Comparison of ENCODE assay signal across 8 cellular contexts in genomic region chr6:1665214-1665613, GRCh38. TPM values are rescaled to one million over a fixed set of nuclear protein-coding genes. Genes with fewer than 3 reads are reported as not detected.
DNase-seq lines count a peak whose midpoint lies in the region; ATAC-seq, FAIRE-seq and TF ChIP-seq lines count a peak whose summit lies in the region.
"Had no signal": no experiment of that assay in that cellular context is flagged by ENCODE, and none has a peak within 500 bp of the region (broad histone marks: within the 10 kb centered on the region; RNA-seq: fewer than 3 reads in every experiment).

No MANE protein-coding gene starts in this region.

- TF ChIP-seq CTCF in upper lobe of right lung (IDR thresholded peaks at IDR 0.05) = no peak
- TF ChIP-seq CTCF in osteoblast (IDR thresholded peaks at IDR 0.05; ENCODE audit: extremely low read depth, low read depth, low read length) = no peak

- peak; percentile 82 for ATAC-seq in HG02763 (IDR thresholded peaks at IDR 0.05; ENCODE audit: unreplicated experiment)
- peak; percentile 87 for ATAC-seq in HG03571 (IDR thresholded peaks at IDR 0.05; ENCODE audit: unreplicated experiment)
- ATAC-seq in upper lobe of right lung = peak; percentile 70

- no peaks in the 10 kb centered on the region for H3K9me3 Mint-ChIP-seq in CD4-positive, alpha-beta memory T cell

- CTCF ChIA-PET in CD4-positive, alpha-beta memory T cell (lab: Charles Lee; ENCODE audit: partially characterized antibody) = no interaction called here

- H3K36me3 ChIP-seq in upper lobe of right lung = no peaks in the 10 kb centered on the region
- H3K36me3 ChIP-seq in CD4-positive, alpha-beta memory T cell (ENCODE audit: insufficient read depth, low read length) = no peaks in the 10 kb centered on the region
- no peaks in the 10 kb centered on the region for H3K36me3 ChIP-seq in osteoblast (ENCODE audit: insufficient read depth, low read length)

- no peak overlapping the region for H3K27ac ChIP-seq in upper lobe of right lung
- no peak overlapping the region for H3K27ac ChIP-seq in CD4-positive, alpha-beta memory T cell (ENCODE audit: low read depth, low read length)
- no peak overlapping the region for H3K27ac ChIP-seq in osteoblast (ENCODE audit: low read depth, low read length)
- H3K27ac ChIP-seq: parathyroid adenoma had no signal

- H3K4me1 Mint-ChIP-seq in CD4-positive, alpha-beta memory T cell = no peaks in the 10 kb centered on the region

- no peaks in the 10 kb centered on the region for H3K27me3 ChIP-seq in upper lobe of right lung
- H3K27me3 ChIP-seq in CD4-positive, alpha-beta memory T cell (ENCODE audit: insufficient read depth, low read length) = no peaks in the 10 kb centered on the region
- H3K27me3 ChIP-seq in osteoblast (ENCODE audit: insufficient read depth, low read length) = no peaks in the 10 kb centered on the region

- H3K4me1 ChIP-seq in upper lobe of right lung = no peaks in the 10 kb centered on the region
- no peaks in the 10 kb centered on the region for H3K4me1 ChIP-seq in CD4-positive, alpha-beta memory T cell (ENCODE audit: insufficient read depth, low read length)
- H3K4me1 ChIP-seq in osteoblast (ENCODE audit: insufficient read depth, low read length) = peaks cover 11% of the 10 kb centered on the region

- DNase-seq in GM19239 (ENCODE audit: insufficient read length, low spot score) (peak; percentile 60), upper lobe of right lung (no peak), NCI-H187 treated with DMSO at 0.1 percent for 48 hours (lab: John Stamatoyannopoulos, UW) (no peak), osteoblast (ENCODE audit: insufficient read length, low spot score, missing footprints) (no peak)
- no peak for DNase-seq in CD4-positive, alpha-beta memory T cell

- no peak overlapping the region for H2AFZ ChIP-seq in osteoblast (ENCODE audit: low read length)
- H2AFZ ChIP-seq: parathyroid adenoma had no signal

- H3K4me3 ChIP-seq in upper lobe of right lung (no peak overlapping the region), osteoblast (ENCODE audit: insufficient read depth, low read length) (no peak overlapping the region)
- no peak overlapping the region for H3K4me3 ChIP-seq in CD4-positive, alpha-beta memory T cell (ENCODE audit: low read length in 2 of 2)

- H3K79me2 ChIP-seq in osteoblast (ENCODE audit: insufficient read depth, low read length) = no peaks in the 10 kb centered on the region
- H3K79me2 ChIP-seq: parathyroid adenoma had no signal

- POLR2A ChIA-PET in CD4-positive, alpha-beta memory T cell (lab: Charles Lee; ENCODE audit: partially characterized antibody) = no interaction called here

- FAIRE-seq in GM19239 (lab: Jason Lieb, UNC) = peak; percentile 79

- H3K4me2 ChIP-seq in osteoblast (ENCODE audit: insufficient read depth, low read length) = no peak overlapping the region

- H3K27me3 Mint-ChIP-seq in CD4-positive, alpha-beta memory T cell = no peaks in the 10 kb centered on the region

- H3K9me3 ChIP-seq in upper lobe of right lung (no peaks in the 10 kb centered on the region), osteoblast (ENCODE audit: low read depth, low read length) (no peaks in the 10 kb centered on the region)
- H3K9me3 ChIP-seq in CD4-positive, alpha-beta memory T cell (ENCODE audit: control insufficient read depth in 1 of 2, low read length in 2 of 2) = no peaks in the 10 kb centered on the region

- H3K4me3 Mint-ChIP-seq in CD4-positive, alpha-beta memory T cell = no peak overlapping the region

- H3K27ac Mint-ChIP-seq in CD4-positive, alpha-beta memory T cell = no peak overlapping the region

- intact Hi-C loops in upper lobe of right lung (cut with DNase I) = no loop called here
- intact Hi-C loops in CD4-positive, alpha-beta memory T cell (cut with micrococcal nuclease) = no loop called here

- no peaks in the 10 kb centered on the region for H4K20me1 ChIP-seq in osteoblast (ENCODE audit: insufficient read depth, low read length)

- H3K36me3 Mint-ChIP-seq in CD4-positive, alpha-beta memory T cell = peaks cover 0 to 6% of the 10 kb centered on the region in 2 donors

RNA-seq across cellular contexts. Expression of gene FOXC1, which starts 55.5 kb away (rescaled TPM):
- total RNA-seq in upper lobe of right lung (4.9 TPM), osteoblast (39.4 and 41.0 TPM in 2 replicates)
- total RNA-seq in CD4-positive, alpha-beta memory T cell = not detected
- polyA plus RNA-seq in CD4-positive, alpha-beta memory T cell = not detected
